14 cellular contexts compared by ENCODE assay signal in genomic region chr9:93666279-93666784, GRCh38.
"Had no signal": no experiment of that assay in that cellular context is flagged by ENCODE, and none has a peak within 500 bp of the region (broad histone marks: within the 10 kb centered on the region; RNA-seq: fewer than 3 reads in every experiment).

No MANE protein-coding gene starts in this region.

- H3K27me3 Mint-ChIP-seq: activated naive CD8-positive, alpha-beta T cell treated with anti-CD3 and anti-CD28 coated beads for 36 hours; naive thymus-derived CD4-positive, alpha-beta T cell had no signal

- H3K27ac ChIP-seq: hepatocyte, psoas muscle, SK-N-MC had no signal

- DNase-seq: activated CD4-positive, alpha-beta T cell treated with anti-CD3 and anti-CD28 coated beads, Interleukin-2, amount 50 U/mL, for 48 hours; activated CD4-positive, CD25-positive, alpha-beta regulatory T cell; activated naive CD8-positive, alpha-beta T cell treated with anti-CD3 and anti-CD28 coated beads for 36 hours; anterior cingulate cortex; nucleus accumbens; stimulated activated CD4-positive, alpha-beta T cell treated with anti-CD3 and anti-CD28 coated beads, Interleukin-12 subunit alpha, Interleukin-12 subunit beta, amount 100 ng/mL, for 4 hours; stimulated activated naive CD4-positive, alpha-beta T cell; trophoblast cell had no signal

- H3K27ac Mint-ChIP-seq: activated naive CD8-positive, alpha-beta T cell treated with anti-CD3 and anti-CD28 coated beads for 36 hours; naive thymus-derived CD4-positive, alpha-beta T cell had no signal

- H3K27me3 ChIP-seq: hepatocyte had no signal

- H3K9me3 ChIP-seq: psoas muscle had no signal

- H3K4me1 Mint-ChIP-seq: activated naive CD8-positive, alpha-beta T cell treated with anti-CD3 and anti-CD28 coated beads for 36 hours had no signal

- H3K4me1 ChIP-seq: psoas muscle had no signal

- H3K4me3 Mint-ChIP-seq: activated naive CD8-positive, alpha-beta T cell treated with anti-CD3 and anti-CD28 coated beads for 36 hours; naive thymus-derived CD4-positive, alpha-beta T cell had no signal

- H3K9me3 Mint-ChIP-seq: activated naive CD8-positive, alpha-beta T cell treated with anti-CD3 and anti-CD28 coated beads for 36 hours had no signal

- H3K4me3 ChIP-seq: hepatocyte, lung, psoas muscle, SK-N-MC had no signal

- ATAC-seq: naive thymus-derived CD4-positive, alpha-beta T cell; psoas muscle; sciatic nerve had no signal
